10 cellular contexts compared by ENCODE assay signal in the genomic region with DNA sequence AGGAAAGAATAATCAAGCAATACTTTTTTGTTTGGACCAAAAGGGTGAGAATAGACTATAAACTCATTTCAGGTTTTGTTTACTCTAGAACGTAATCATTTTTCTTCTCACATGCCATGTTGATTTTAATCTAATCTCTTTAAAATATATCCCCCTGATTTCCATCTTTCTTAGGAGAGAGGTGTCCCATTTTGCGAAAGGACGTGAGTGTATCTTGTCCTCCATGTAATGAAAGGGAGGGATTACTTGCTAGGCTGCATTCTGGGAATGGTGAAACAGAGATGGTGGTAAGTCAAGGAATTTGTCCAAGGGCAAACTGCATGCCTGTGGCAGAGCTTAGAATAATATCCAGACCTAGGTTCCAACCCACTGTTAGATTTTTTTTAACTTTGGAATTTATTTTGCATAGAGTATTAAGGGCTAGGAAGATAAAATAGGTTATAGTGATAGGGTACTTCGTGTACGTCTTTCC. TPM values are rescaled to one million over a fixed set of nuclear protein-coding genes. Genes with fewer than 3 reads are reported as not detected.
DNase-seq lines count a peak whose midpoint lies in the region; ATAC-seq, FAIRE-seq and TF ChIP-seq lines count a peak whose summit lies in the region.
"Had no signal": no experiment of that assay in that cellular context is flagged by ENCODE, and none has a peak within 500 bp of the region (broad histone marks: within the 10 kb centered on the region; RNA-seq: fewer than 3 reads in every experiment).

No MANE protein-coding gene starts in this region.

- POLR2A ChIA-PET in K562 (lab: Yijun Ruan, JAX) = no interaction called here

- no peaks in the 10 kb centered on the region for H3K9me3 Mint-ChIP-seq in HFFc6

- no peak for TF ChIP-seq CTCF in HFFc6 (IDR thresholded peaks at IDR 0.05)
- no peak for TF ChIP-seq CTCF in K562 (IDR thresholded peaks at IDR 0.05 in 2 of 3, conservative IDR thresholded peaks at IDR 0.05 in 1 of 3; ENCODE audit: insufficient read depth in 2 of 3, low read depth in 1 of 3, low read length in 3 of 3)
- no peak for TF ChIP-seq CTCF in omental fat pad (IDR thresholded peaks at IDR 0.05)
- no peak for TF ChIP-seq CTCF in GM20000 (IDR thresholded peaks at IDR 0.05; ENCODE audit: extremely low read depth, missing control alignments)

- TF ChIP-seq EP300 in K562 (IDR thresholded peaks at IDR 0.05; ENCODE audit: low read length) = no peak

- TF ChIP-seq POLR2A in K562 (conservative IDR thresholded peaks at IDR 0.05) = no peak

- H2AFZ ChIP-seq in ACC112 (ENCODE audit: low read length, unreplicated experiment) (no peak overlapping the region), K562 (ENCODE audit: low read depth, low read length) (no peak overlapping the region)

- peak overlapping the region in 1 of 2 experiments; percentile 86; a peak in 2 of 4 replicates for H3K9ac ChIP-seq in K562 (ENCODE audit: insufficient read depth in 1 of 2, low read depth in 2 of 2, low read length in 2 of 2)

- no peaks in the 10 kb centered on the region for H3K9me3 ChIP-seq in K562 (replicated peaks; ENCODE audit: control insufficient read depth, insufficient read depth, low read depth, low read length)
- H3K9me3 ChIP-seq in mesodermal cell (ENCODE audit: control insufficient read depth, low read length) = no peaks in the 10 kb centered on the region

- H3K4me1 Mint-ChIP-seq in HFFc6 (ENCODE audit: low read depth) = peaks cover 53% of the 10 kb centered on the region

- H3K4me1 ChIP-seq in ACC112 (ENCODE audit: control insufficient read depth, insufficient read depth, low read length, unreplicated experiment) (peaks cover 18% of the 10 kb centered on the region), K562 (replicated peaks in 1 of 2; ENCODE audit: control insufficient read depth in 2 of 2, insufficient read depth in 2 of 2, low read length in 2 of 2) (peaks cover 4 to 13% of the 10 kb centered on the region in 2 experiments; a peak in 4 of 5 replicates), mesodermal cell (ENCODE audit: control insufficient read depth, insufficient read depth, low read length, poor library complexity, severe bottlenecking) (peaks cover 7% of the 10 kb centered on the region)

- intact Hi-C loops in K562 (cut with micrococcal nuclease) = loop anchor here (5.0 to 10.0 kb wide), 2 partner anchors 324 to 462 kb away; no protein-coding TSS in a partner anchor

- TF ChIP-seq RAD21 in K562 (CRISPR knock-in tag; conservative IDR thresholded peaks at IDR 0.05 in 1 of 2, IDR thresholded peaks at IDR 0.05 in 1 of 2) = no peak

- H3K36me3 ChIP-seq in ACC112 (ENCODE audit: insufficient read depth, low read length) = no peaks in the 10 kb centered on the region
- peaks cover 4% of the 10 kb centered on the region; the same call in 2 of the 3 replicates for H3K36me3 ChIP-seq in K562 (ENCODE audit: control insufficient read depth, insufficient read depth, low read length)
- peaks cover 7% of the 10 kb centered on the region for H3K36me3 ChIP-seq in mesodermal cell (ENCODE audit: control insufficient read depth, insufficient read depth, low read length)

- H3K36me3 Mint-ChIP-seq in HFFc6 (ENCODE audit: low read depth) = 0 out of 2 replicates have a peak, but pooled peaks cover 5% of the 10 kb centered on the region

- H4K20me1 ChIP-seq in K562 (replicated peaks; ENCODE audit: control insufficient read depth, insufficient read depth, low read length) = peaks cover 15% of the 10 kb centered on the region

- H3K27ac Mint-ChIP-seq in HFFc6 = peak overlapping the region; percentile 90

- H3K9me1 ChIP-seq in K562 (ENCODE audit: control insufficient read depth, insufficient read depth, low read length) = no peaks in the 10 kb centered on the region

- BruUV-seq in K562 (replicated peaks; lab: Mats Ljungman, UMichigan) = no TSS peak

- H3K27me3 Mint-ChIP-seq in HFFc6 (ENCODE audit: insufficient read depth) = peaks cover 9% of the 10 kb centered on the region

- no peak for ATAC-seq in K562
- no peak for ATAC-seq in omental fat pad (ENCODE audit: low FRiP score)
- ATAC-seq in GM21360 (IDR thresholded peaks at IDR 0.05; ENCODE audit: unreplicated experiment) = no peak
- ATAC-seq: T-helper 17 cell had no signal

- H3K4me2 ChIP-seq in K562 (ENCODE audit: insufficient read depth, low read length) = peak overlapping the region; percentile 90; the same call in 1 of the 2 replicates

- CTCF ChIA-PET in K562 (lab: Yijun Ruan, JAX; ENCODE audit: low intra/inter-chr PET ratio) = no interaction called here

- H3K27me3 ChIP-seq in ACC112 (ENCODE audit: insufficient read depth, low read length) (0 out of 2 replicates have a peak, but pooled peaks cover 5% of the 10 kb centered on the region), K562 (ENCODE audit: control insufficient read depth in 2 of 2, insufficient read depth in 2 of 2, low read length in 2 of 2) (no peaks in the 10 kb centered on the region)

- no peak for FAIRE-seq in K562 (lab: Jason Lieb, UNC)

- peak overlapping the region; percentile 89 for H3K4me3 Mint-ChIP-seq in HFFc6

- peak overlapping the region; percentile 89 for H3K27ac ChIP-seq in ACC112 (ENCODE audit: low read depth, low read length)
- no peak overlapping the region; the same call in 2 of the 3 replicates for H3K27ac ChIP-seq in K562 (ENCODE audit: extremely low read depth, low read depth, low read length)
- H3K27ac ChIP-seq in mesodermal cell (ENCODE audit: low read depth, low read length, severe bottlenecking) = peak overlapping the region; percentile 99

- peak overlapping the region; percentile 97 for H3K4me3 ChIP-seq in ACC112 (ENCODE audit: low read depth, low read length)
- H3K4me3 ChIP-seq in K562 = no peak overlapping the region; the same call in 1 of the 2 replicates
- H3K4me3 ChIP-seq in mesodermal cell (ENCODE audit: extremely low read depth, insufficient read depth, low read length, poor library complexity, severe bottlenecking) = no peak overlapping the region

- 69% methylated on average over 5 of the region's 5 CpGs for WGBS in K562 (ENCODE audit: insufficient coverage, low coverage, missing lambda C conversion rate)
- 0 to 86% methylated on average over 1 to 2 of the region's 5 CpGs for WGBS in mesodermal cell (ENCODE audit: insufficient coverage in 2 of 2), 2 experiments

- peak; percentile 82 for DNase-seq in HFFc6
- DNase-seq in K562 (ENCODE audit: extremely low read depth in 1 of 4, low spot score in 3 of 4) = no peak
- no peak for DNase-seq in omental fat pad (ENCODE audit: low spot score)
- no peak for DNase-seq in NCI-H187 (lab: John Stamatoyannopoulos, UW)
- no peak for DNase-seq in GM20000 (ENCODE audit: low spot score)
- DNase-seq: hypothalamus, T-helper 17 cell had no signal

- in situ Hi-C loops in K562 (cut with MboI) = no loop called here

- peaks cover 26% of the 10 kb centered on the region for H3K79me2 ChIP-seq in ACC112 (ENCODE audit: control insufficient read depth, insufficient read depth, low read length, unreplicated experiment)
- peaks cover 39% of the 10 kb centered on the region for H3K79me2 ChIP-seq in K562 (ENCODE audit: control insufficient read depth, insufficient read depth, low read length)

TF ChIP-seq in K562, 482 proteins besides CTCF, POLR2A, EP300 and RAD21:
- no peak for TF ChIP-seq SMARCA4 (IDR thresholded peaks at IDR 0.05)

RNA-seq across cellular contexts. Expression of a gene that starts 1.8 kb away (rescaled TPM):
- 10 to 100 TPM; 27.1 to 37.2 (median 33.5) TPM for total RNA-seq in HFFc6 (2021; fragmentation: NEBNext Ultra II Directional; extraction: Animal tissue kit (Norgen Biotek cat#: 25700))
- 178 and 324 TPM in 2 replicates for total RNA-seq in K562 (2011; cell fraction: chromatin; rRNA removed; ENCODE audit: low replicate concordance)
- 159 and 175 TPM in 2 replicates for total RNA-seq in K562 (2011; cell fraction: nucleolus; rRNA removed)
- total RNA-seq in K562 (2011; cell fraction: nucleoplasm; rRNA removed) = 205 and 428 TPM in 2 replicates
- 45.0 and 50.2 TPM in 2 replicates for total RNA-seq in K562 (2014; rRNA removed)
- total RNA-seq in K562 (2014; rRNA removed; fragmentation: Illumina TruSeq; extraction: Trizol) = 53.0 and 67.7 TPM in 2 replicates
- total RNA-seq in K562 (2015; rRNA removed; fragmentation: Illumina TruSeq; extraction: Trizol) = 45.4 and 61.9 TPM in 2 replicates
- 46.9 and 55.0 TPM in 2 replicates for total RNA-seq in K562 (2021)
- polyA plus RNA-seq in K562 (2011; rRNA removed) = 169 and 183 TPM in 2 replicates
- 54.2 and 61.3 TPM in 2 replicates for polyA plus RNA-seq in K562 (2011; cell fraction: cytosol; rRNA removed)
- polyA plus RNA-seq in K562 (2011; cell fraction: nucleus; rRNA removed) = 416 and 593 TPM in 2 replicates
- 32.3 and 57.8 TPM in 2 replicates for polyA plus RNA-seq in K562 (2012)
- 21.7 and 23.2 TPM in 2 replicates for polyA plus RNA-seq in K562 (2014; fragmentation: Illumina TruSeq; extraction: Trizol)
- 10 to 100 TPM; 22.1 to 31.0 TPM for polyA plus RNA-seq in K562 (2014; fragmentation: Nextera tagmentation; extraction: Ambion mirVana)
- polyA plus RNA-seq in K562 (2014; rRNA removed) = 36.8 and 40.2 TPM in 2 replicates
- polyA minus RNA-seq in K562 (2011; rRNA and poly(A)+ RNA removed) = 108 and 129 TPM in 2 replicates
- 91.0 and 108 TPM in 2 replicates for polyA minus RNA-seq in K562 (2011; cell fraction: cytosol; rRNA and poly(A)+ RNA removed)
- 588 and 736 TPM in 2 replicates for polyA minus RNA-seq in K562 (2011; cell fraction: nucleus; rRNA and poly(A)+ RNA removed)
- 138 TPM for polyA plus RNA-seq in mesodermal cell (2013, experiment 1 of 2)
- polyA plus RNA-seq in mesodermal cell (2013, experiment 2 of 2) = 98.2 TPM
- total RNA-seq in omental fat pad = 100 to 1,000 TPM in 3 of 4 donors, 10 to 100 TPM in 1; 87.8 to 182 (median 145) TPM
